ENCODE assay signal across 8 cellular contexts in genomic region chr1:154404511-154404931, GRCh38. TPM values are rescaled to one million over a fixed set of nuclear protein-coding genes. Genes with fewer than 3 reads are reported as not detected.
A peak's percentile ranks its signal among the peaks of the same experiment; 100 is the strongest.
DNase-seq lines count a peak whose midpoint lies in the region; TF ChIP-seq lines count a peak whose summit lies in the region.

No MANE protein-coding gene starts in this region.

- H3K4me1 ChIP-seq in testis, result peaks cover 30% of the 10 kb centered on the region

- peak overlapping the region; percentile 68 for H3K27ac Mint-ChIP-seq in activated CD4-positive, alpha-beta T cell treated with anti-CD3 and anti-CD28 coated beads, Interleukin-2, amount 10 ng/mL, durations not matched to agents 7 days and 5 days
- H3K27ac Mint-ChIP-seq in immature natural killer cell, result peak overlapping the region in 1 of 6 donors; percentile 62

- intact Hi-C loops in testis (cut with DNase I; ENCODE audit: low total_unique reads), result loop anchor here (10.0 kb wide), 1 partner anchor 70 kb away; no protein-coding TSS in a partner anchor

- TF ChIP-seq CTCF in testis (IDR thresholded peaks at IDR 0.05) (no peak), WERI-Rb-1 (IDR thresholded peaks at IDR 0.05; ENCODE audit: low read depth, low read length) (no peak)

- H3K4me3 ChIP-seq in testis, result peak overlapping the region in 1 of 2 donors; percentile 77
- no peak overlapping the region for H3K4me3 ChIP-seq in WERI-Rb-1 (ENCODE audit: low read depth, low read length)

- POLR2A ChIA-PET in activated CD4-positive, alpha-beta T cell treated with anti-CD3 and anti-CD28 coated beads, Interleukin-2, amount 10 ng/mL, durations not matched to agents 7 days and 5 days (lab: Charles Lee), result no interaction called here

- H3K9me3 ChIP-seq in testis (no peaks in the 10 kb centered on the region), WERI-Rb-1 (ENCODE audit: severe bottlenecking) (peaks cover 3% of the 10 kb centered on the region)

- H3K36me3 Mint-ChIP-seq in activated CD4-positive, alpha-beta T cell treated with anti-CD3 and anti-CD28 coated beads, Interleukin-2, amount 10 ng/mL, durations not matched to agents 7 days and 5 days (ENCODE audit: low read depth), result no peaks in the 10 kb centered on the region
- H3K36me3 Mint-ChIP-seq in immature natural killer cell, result peaks cover 0 to 4% (median 0%) of the 10 kb centered on the region in 3 donors

- 37 to 54% methylated on average over 5 to 11 of the region's 11 CpGs for WGBS in testis, 2 donors

- H3K27me3 ChIP-seq in testis (no peaks in the 10 kb centered on the region), WERI-Rb-1 (ENCODE audit: insufficient read depth, low read depth, severe bottlenecking) (peaks cover 98% of the 10 kb centered on the region)

- H3K4me1 Mint-ChIP-seq in activated CD4-positive, alpha-beta T cell treated with anti-CD3 and anti-CD28 coated beads, Interleukin-2, amount 10 ng/mL, durations not matched to agents 7 days and 5 days, result peaks cover 78% of the 10 kb centered on the region
- H3K4me1 Mint-ChIP-seq in immature natural killer cell, result peaks cover 44 to 45% of the 10 kb centered on the region in 2 donors

- TF ChIP-seq POLR2A in testis (IDR thresholded peaks at IDR 0.05), result no peak

- no peaks in the 10 kb centered on the region for H3K9me3 Mint-ChIP-seq in activated CD4-positive, alpha-beta T cell treated with anti-CD3 and anti-CD28 coated beads, Interleukin-2, amount 10 ng/mL, durations not matched to agents 7 days and 5 days
- H3K9me3 Mint-ChIP-seq in immature natural killer cell, result no peaks in the 10 kb centered on the region

- H3K27ac ChIP-seq in testis (peak overlapping the region; percentile 88 to 89), WERI-Rb-1 (no peak overlapping the region)

- DNase-seq in activated CD4-positive, alpha-beta T cell treated with anti-CD3 and anti-CD28 coated beads, Interleukin-2, amount 10 ng/mL, durations not matched to agents 7 days and 5 days, result peak; percentile 12
- DNase-seq in activated CD4-positive, alpha-beta T cell treated with anti-CD3 and anti-CD28 coated beads for 1 hour, result no peak
- peak; percentile 22 for DNase-seq in activated CD4-positive, alpha-beta T cell treated with anti-CD3 and anti-CD28 coated beads, Interleukin-2, amount 50 U/mL, for 1 hour
- DNase-seq in immature natural killer cell, result peak in 2 of 3 donors; percentile 6 to 14
- no peak for DNase-seq in testis
- no peak for DNase-seq in NCI-H2029 treated with DMSO at 0.1 percent for 48 hours (lab: John Stamatoyannopoulos, UW)
- DNase-seq in globus pallidus (ENCODE audit: low spot score), result no peak
- no peak for DNase-seq in WERI-Rb-1

- CTCF ChIA-PET in activated CD4-positive, alpha-beta T cell treated with anti-CD3 and anti-CD28 coated beads, Interleukin-2, amount 10 ng/mL, durations not matched to agents 7 days and 5 days (lab: Charles Lee), result interaction anchor here (0.6 to 1.3 kb wide), 4 partner anchors 11 to 78 kb away, joined by 3 to 5 read pairs (median 4); no protein-coding TSS in a partner anchor

- H3K36me3 ChIP-seq in testis (ENCODE audit: low read depth, missing control alignments), result no peaks in the 10 kb centered on the region
- H3K36me3 ChIP-seq in WERI-Rb-1, result no peaks in the 10 kb centered on the region

- peaks cover 5% of the 10 kb centered on the region for H3K27me3 Mint-ChIP-seq in activated CD4-positive, alpha-beta T cell treated with anti-CD3 and anti-CD28 coated beads, Interleukin-2, amount 10 ng/mL, durations not matched to agents 7 days and 5 days
- H3K27me3 Mint-ChIP-seq in immature natural killer cell (ENCODE audit: low read depth in 3 of 3), result peaks cover 6 to 25% (median 11%) of the 10 kb centered on the region in 3 donors

- peak overlapping the region; percentile 64 for H3K4me3 Mint-ChIP-seq in activated CD4-positive, alpha-beta T cell treated with anti-CD3 and anti-CD28 coated beads, Interleukin-2, amount 10 ng/mL, durations not matched to agents 7 days and 5 days
- peak overlapping the region; percentile 65 to 79 (median 71) for H3K4me3 Mint-ChIP-seq in immature natural killer cell

RNA-seq across cellular contexts. Expression of gene IL6R, which starts 0.6 kb away (rescaled TPM):
- 1 to 10 TPM; 9.1 to 9.3 TPM for total RNA-seq in activated CD4-positive, alpha-beta T cell treated with anti-CD3 and anti-CD28 coated beads, Interleukin-2, amount 10 ng/mL, durations not matched to agents 7 days and 5 days
- 1 to 10 TPM in 2 of 3 donors, under 1 TPM in 1; 0.50 to 4.2 (median 2.6) TPM for polyA plus RNA-seq in immature natural killer cell
- 10 to 100 TPM; 25.0 to 29.7 TPM for total RNA-seq in testis
- polyA plus RNA-seq in testis (ENCODE audit: insufficient read depth, low read depth, low replicate concordance), result 8.5 TPM

Comparison
In these comparisons a context has a peak if more than half of its experiments do, and no peak if none do; other contexts are left out.
1. DNase-seq: peak in activated CD4-positive, alpha-beta T cell treated with anti-CD3 and anti-CD28 coated beads, Interleukin-2, amount 10 ng/mL, durations not matched to agents 7 days and 5 days (single experiment), activated CD4-positive, alpha-beta T cell treated with anti-CD3 and anti-CD28 coated beads, Interleukin-2, amount 50 U/mL, for 1 hour (single experiment) and immature natural killer cell (2 of 3); none in activated CD4-positive, alpha-beta T cell treated with anti-CD3 and anti-CD28 coated beads for 1 hour (single experiment), testis (single experiment), NCI-H2029 treated with DMSO at 0.1 percent for 48 hours (single experiment), globus pallidus (single experiment) and WERI-Rb-1 (single experiment).